18 cellular contexts compared by ENCODE assay signal in genomic region chr4:11546391-11547160, GRCh38.
DNase-seq lines count a peak whose midpoint lies in the region; ATAC-seq, FAIRE-seq and TF ChIP-seq lines count a peak whose summit lies in the region.
"Had no signal": no experiment of that assay in that cellular context is flagged by ENCODE, and none has a peak within 500 bp of the region (broad histone marks: within the 10 kb centered on the region; RNA-seq: fewer than 3 reads in every experiment).

No MANE protein-coding gene starts in this region.

- dilution Hi-C loops in IMR-90 (cut with HindIII; ENCODE audit: low sequenced_read_pairs, unreplicated experiment) (no loop called here), endothelial cell of umbilical vein (cut with MboI; ENCODE audit: extremely low pct_ligation_motif_present, low sequenced_read_pairs) (no loop called here)

- POLR2A ChIA-PET in IMR-90 (lab: Charles Lee; ENCODE audit: unreplicated experiment) = no interaction called here
- POLR2A ChIA-PET in endothelial cell of umbilical vein (lab: Charles Lee) = interaction anchor here (0.6 kb wide), 1 partner anchor 13 kb away, joined by 3 read pairs; no protein-coding TSS in a partner anchor

- no peak overlapping the region for H3K4me2 ChIP-seq in IMR-90 (ENCODE audit: low read depth, low read length)
- H3K4me2 ChIP-seq in endothelial cell of umbilical vein (ENCODE audit: insufficient read depth, low read length) = peak overlapping the region; percentile 51

- no peak overlapping the region for H2BK20ac ChIP-seq in IMR-90 (ENCODE audit: low read depth, low read length)

- intact Hi-C loops in IMR-90 (cut with micrococcal nuclease) (no loop called here), endothelial cell of umbilical vein (cut with micrococcal nuclease) (loop anchor here (10.0 kb wide), 1 partner anchor 1452 kb away; no protein-coding TSS in a partner anchor)

- H3K23ac ChIP-seq in IMR-90 (ENCODE audit: low read depth, low read length) = no peak overlapping the region

- H3K4me3 ChIP-seq in IMR-90 (ENCODE audit: insufficient read depth, low read depth, low read length) = no peak overlapping the region
- no peak overlapping the region for H3K4me3 ChIP-seq in endothelial cell of umbilical vein (replicated peaks in 1 of 3; ENCODE audit: insufficient read depth in 1 of 3, low read depth in 1 of 3, low read length in 3 of 3)
- H3K4me3 ChIP-seq: MG63 had no signal

- no peak overlapping the region for H2AFZ ChIP-seq in IMR-90 (replicated peaks; ENCODE audit: low read length, poor library complexity)
- peak overlapping the region; percentile 50 for H2AFZ ChIP-seq in endothelial cell of umbilical vein (ENCODE audit: low read depth, low read length)

- TF ChIP-seq POLR2A in IMR-90 (IDR thresholded peaks at IDR 0.05; ENCODE audit: low read depth, low read length) = no peak
- TF ChIP-seq POLR2A in endothelial cell of umbilical vein (IDR thresholded peaks at IDR 0.05; ENCODE audit: low read depth, low read length) = no peak

- H3K27me3 ChIP-seq in IMR-90 (ENCODE audit: control insufficient read depth, insufficient read depth, low read length) (no peaks in the 10 kb centered on the region), endothelial cell of umbilical vein (ENCODE audit: control insufficient read depth in 2 of 2, insufficient read depth in 2 of 2, low read length in 2 of 2) (no peaks in the 10 kb centered on the region)
- H3K27me3 ChIP-seq: MG63 had no signal

- BruUV-seq in IMR-90 (replicated peaks; lab: Mats Ljungman, UMichigan) = no TSS peak
- no TSS peak for BruUV-seq in endothelial cell of umbilical vein (replicated peaks; lab: Mats Ljungman, UMichigan)

- in situ Hi-C loops in IMR-90 (cut with MboI; ENCODE audit: low sequenced_read_pairs) = no loop called here

- no peak overlapping the region for H4K91ac ChIP-seq in IMR-90 (ENCODE audit: insufficient read depth, low read depth, low read length)

- H2BK15ac ChIP-seq in IMR-90 (ENCODE audit: low read depth, low read length) = peak overlapping the region; percentile 64; the same call in 1 of the 3 replicates

- no peak overlapping the region for H2AK9ac ChIP-seq in IMR-90 (replicated peaks; ENCODE audit: low read depth, low read length, poor library complexity)

- CTCF ChIA-PET in IMR-90 (lab: Yijun Ruan, JAX) = no interaction called here
- CTCF ChIA-PET in endothelial cell of umbilical vein (lab: Charles Lee) = interaction anchor here (1.7 kb wide), 1 partner anchor 111 kb away, joined by 4 read pairs; no protein-coding TSS in a partner anchor

- H3K9ac ChIP-seq in IMR-90 (ENCODE audit: low read depth, low read length) (no peak overlapping the region), endothelial cell of umbilical vein (replicated peaks; ENCODE audit: extremely low read depth, insufficient read depth, low read length) (no peak overlapping the region)

- H4K20me1 ChIP-seq in IMR-90 (ENCODE audit: insufficient read depth, low read length) (no peaks in the 10 kb centered on the region), endothelial cell of umbilical vein (replicated peaks; ENCODE audit: control insufficient read depth, extremely low read depth, insufficient read depth, low read length) (no peaks in the 10 kb centered on the region)

- peaks cover 32% of the 10 kb centered on the region for H3K79me2 ChIP-seq in endothelial cell of umbilical vein (ENCODE audit: control insufficient read depth, insufficient read depth, low read length)

- no peak overlapping the region for H4K8ac ChIP-seq in IMR-90 (ENCODE audit: low read depth in 2 of 2, low read length in 2 of 2)

- no CpG with 5 or more reads among the region's 1 CpG for WGBS in IMR-90 (ENCODE audit: extremely low coverage in 2 of 2, insufficient read length in 1 of 2), 2 experiments

- H4K5ac ChIP-seq in IMR-90 (ENCODE audit: low read depth, low read length) = no peak overlapping the region

- TF ChIP-seq CTCF in IMR-90 (conservative IDR thresholded peaks at IDR 0.05; ENCODE audit: low read depth, low read length) = no peak
- no peak for TF ChIP-seq CTCF in endothelial cell of umbilical vein (IDR thresholded peaks at IDR 0.05; ENCODE audit: extremely low read depth in 1 of 2, insufficient read depth in 1 of 2, low read depth in 1 of 2, low read length in 2 of 2)

- no peak overlapping the region for H3K27ac ChIP-seq in IMR-90 (ENCODE audit: insufficient read depth, low read length)
- peak overlapping the region; percentile 74 for H3K27ac ChIP-seq in endothelial cell of umbilical vein (ENCODE audit: insufficient read depth, low read depth, low read length)

- H3K36me3 ChIP-seq in IMR-90 (ENCODE audit: control insufficient read depth, insufficient read depth, low read length) = no peaks in the 10 kb centered on the region
- no peaks in the 10 kb centered on the region for H3K36me3 ChIP-seq in endothelial cell of umbilical vein (ENCODE audit: control insufficient read depth in 2 of 2, extremely low read depth in 1 of 2, insufficient read depth in 2 of 2, low read length in 2 of 2)
- H3K36me3 ChIP-seq: MG63 had no signal

- no peak overlapping the region for H2BK120ac ChIP-seq in IMR-90 (ENCODE audit: low read depth, low read length)

- no peak overlapping the region for H3K14ac ChIP-seq in IMR-90 (replicated peaks; ENCODE audit: low read depth, low read length)

- no peak; the same call in 1 of the 2 replicates for ATAC-seq in IMR-90 (ENCODE audit: low read depth)
- no peak for ATAC-seq in GM18519 (IDR thresholded peaks at IDR 0.05; ENCODE audit: low FRiP score, unreplicated experiment)
- no peak for ATAC-seq in GM18511 (IDR thresholded peaks at IDR 0.05; ENCODE audit: unreplicated experiment)
- ATAC-seq: HepG2, Right ventricle myocardium inferior had no signal

- no peaks in the 10 kb centered on the region for H3K79me1 ChIP-seq in IMR-90 (ENCODE audit: low read depth in 1 of 2, low read length in 2 of 2)

- no peak overlapping the region for H3K4ac ChIP-seq in IMR-90 (ENCODE audit: low read depth, low read length)

- TF ChIP-seq RAD21 in IMR-90 (IDR thresholded peaks at IDR 0.05; ENCODE audit: low read length) = no peak

- no peaks in the 10 kb centered on the region for H3K9me3 ChIP-seq in IMR-90 (ENCODE audit: control insufficient read depth, insufficient read depth, low read length)
- H3K9me3 ChIP-seq in endothelial cell of umbilical vein (replicated peaks; ENCODE audit: control insufficient read depth, insufficient read depth, low read length) = no peaks in the 10 kb centered on the region
- H3K9me3 ChIP-seq: MG63 had no signal

- H3K9me1 ChIP-seq in IMR-90 (ENCODE audit: insufficient read depth, low read length) (0 out of 2 replicates have a peak, but pooled peaks cover 2% of the 10 kb centered on the region), endothelial cell of umbilical vein (replicated peaks; ENCODE audit: control insufficient read depth, extremely low read depth, insufficient read depth, low read length) (no peaks in the 10 kb centered on the region)

- FAIRE-seq in endothelial cell of umbilical vein (lab: Jason Lieb, UNC) = peak; percentile 31
- FAIRE-seq: G401.6, H1, HepG2 had no signal

- H3K18ac ChIP-seq in IMR-90 (ENCODE audit: low read depth, low read length) = no peak overlapping the region; the same call in 1 of the 2 replicates

- DNase-seq in IMR-90 (peak; percentile 33), NCI-H2196 treated with DMSO at 0.1 percent for 48 hours (lab: John Stamatoyannopoulos, UW; ENCODE audit: unreplicated experiment) (peak; percentile 7), endothelial cell of umbilical vein (ENCODE audit: low read depth, low spot score) (peak; percentile 62), renal cortical epithelial cell (ENCODE audit: low read depth) (peak; percentile 34), NCI-H524 treated with DMSO at 0.1 percent for 48 hours (lab: John Stamatoyannopoulos, UW) (no peak)
- DNase-seq: CD4-positive, alpha-beta T cell; DND-41; Karpas-422; MG63; NCI-H1092 treated with DMSO at 0.1 percent for 48 hours; NCI-H2081 treated with DMSO at 0.1 percent for 48 hours; NCI-H446 treated with DMSO at 0.1 percent for 48 hours had no signal

- peaks cover 5% of the 10 kb centered on the region for H3K4me1 ChIP-seq in IMR-90 (ENCODE audit: control insufficient read depth, insufficient read depth, low read length)
- peaks cover 72% of the 10 kb centered on the region for H3K4me1 ChIP-seq in endothelial cell of umbilical vein (ENCODE audit: control insufficient read depth, extremely low read depth, insufficient read depth, low read length)

- H2BK5ac ChIP-seq in IMR-90 (ENCODE audit: low read depth, low read length, poor library complexity, severe bottlenecking) = no peak overlapping the region

- no peak overlapping the region for H3K56ac ChIP-seq in IMR-90 (ENCODE audit: extremely low read depth, insufficient read depth, low read length)

- no peak overlapping the region for H2AK5ac ChIP-seq in IMR-90 (ENCODE audit: low read depth, low read length)

TF ChIP-seq in IMR-90, 13 proteins besides CTCF, POLR2A, EP300 and RAD21 (continues in another document):
- TF ChIP-seq, protein P1, sequence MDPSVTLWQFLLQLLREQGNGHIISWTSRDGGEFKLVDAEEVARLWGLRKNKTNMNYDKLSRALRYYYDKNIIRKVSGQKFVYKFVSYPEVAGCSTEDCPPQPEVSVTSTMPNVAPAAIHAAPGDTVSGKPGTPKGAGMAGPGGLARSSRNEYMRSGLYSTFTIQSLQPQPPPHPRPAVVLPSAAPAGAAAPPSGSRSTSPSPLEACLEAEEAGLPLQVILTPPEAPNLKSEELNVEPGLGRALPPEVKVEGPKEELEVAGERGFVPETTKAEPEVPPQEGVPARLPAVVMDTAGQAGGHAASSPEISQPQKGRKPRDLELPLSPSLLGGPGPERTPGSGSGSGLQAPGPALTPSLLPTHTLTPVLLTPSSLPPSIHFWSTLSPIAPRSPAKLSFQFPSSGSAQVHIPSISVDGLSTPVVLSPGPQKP (IDR thresholded peaks at IDR 0.05; ENCODE audit: borderline replicate concordance, low read depth, low read length) = no peak
- TF ChIP-seq MXI1 (IDR thresholded peaks at IDR 0.05; ENCODE audit: borderline replicate concordance, low read depth, low read length) (no peak), NFE2L2 (IDR thresholded peaks at IDR 0.05; ENCODE audit: low read depth, low read length) (no peak)

TF ChIP-seq in endothelial cell of umbilical vein, 7 proteins besides CTCF, POLR2A, EP300 and RAD21 (continues in another document):
- TF ChIP-seq, protein P2, sequence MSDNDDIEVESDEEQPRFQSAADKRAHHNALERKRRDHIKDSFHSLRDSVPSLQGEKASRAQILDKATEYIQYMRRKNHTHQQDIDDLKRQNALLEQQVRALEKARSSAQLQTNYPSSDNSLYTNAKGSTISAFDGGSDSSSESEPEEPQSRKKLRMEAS (IDR thresholded peaks at IDR 0.05; ENCODE audit: insufficient read depth, insufficient read length) = peak; percentile 2
- TF ChIP-seq JUN (IDR thresholded peaks at IDR 0.05; ENCODE audit: borderline replicate concordance, insufficient read depth, insufficient read length, low read depth) = no peak
- peak; percentile 27 for TF ChIP-seq GATA2 (IDR thresholded peaks at IDR 0.05; ENCODE audit: insufficient read depth, insufficient read length, low read depth, low read length)
- no peak for TF ChIP-seq MYC (IDR thresholded peaks at IDR 0.05; ENCODE audit: low read depth, low read length)
- TF ChIP-seq POLR2AphosphoS5 (IDR thresholded peaks at IDR 0.05; ENCODE audit: insufficient read depth, low read depth, low read length) = peak; percentile 13
- TF ChIP-seq EZH2 (IDR thresholded peaks at IDR 0.05; ENCODE audit: borderline replicate concordance, low read depth, low read length, severe bottlenecking) = no peak
